In the genomic region with DNA sequence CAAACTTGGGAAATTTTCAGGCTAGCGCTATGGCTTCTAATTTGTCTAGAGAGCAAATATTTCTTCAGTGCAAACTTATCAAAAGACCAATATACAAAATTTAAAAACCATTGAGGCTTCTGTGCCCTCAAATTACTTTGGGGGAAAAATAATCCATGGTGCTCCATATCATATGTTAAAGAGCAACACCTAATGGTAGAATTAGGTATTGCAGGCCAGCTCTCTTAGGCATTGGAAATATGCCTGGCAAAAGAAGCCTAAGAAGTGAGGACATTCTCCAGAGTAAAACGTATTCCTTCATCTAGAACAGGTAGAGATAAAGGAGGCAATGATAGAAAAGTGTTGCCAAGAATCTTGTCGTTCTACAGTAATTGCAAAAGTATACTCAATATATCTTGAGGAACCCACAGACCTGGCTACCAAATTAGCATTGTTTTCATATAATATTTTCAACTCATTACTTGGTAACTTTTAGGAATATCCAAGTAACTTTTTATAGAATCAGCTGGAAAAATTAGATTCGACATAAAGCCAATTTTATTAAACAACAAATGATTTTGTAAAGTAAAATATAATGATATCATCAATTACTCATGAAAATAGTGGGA, we compare ENCODE assay signal across 8 cellular contexts.
DNase-seq lines count a peak whose midpoint lies in the region; TF ChIP-seq lines count a peak whose summit lies in the region.

No MANE protein-coding gene starts in this region.

- peak; percentile 61 for TF ChIP-seq CTCF in AG09309 (IDR thresholded peaks at IDR 0.05; ENCODE audit: control insufficient read depth, insufficient read depth, low read depth, low read length, missing control alignments)
- TF ChIP-seq CTCF in GM13977 (IDR thresholded peaks at IDR 0.05; ENCODE audit: extremely low read depth, insufficient read depth, missing control alignments): peak; percentile 68

- DNase-seq in AG09309 (ENCODE audit: low read depth): no peak
- peak; percentile 27 for DNase-seq in GM13977 (ENCODE audit: low spot score)
- peak; percentile 72 for DNase-seq in SK-MEL-5 (ENCODE audit: low read depth, low spot score)
- peak; percentile 31 for DNase-seq in iris pigment epithelial cell (ENCODE audit: low read depth)
- no peak for DNase-seq in activated CD4-positive, CD25-positive, alpha-beta regulatory T cell (lab: John Stamatoyannopoulos, UW)
- DNase-seq in activated T-cell treated with anti-CD3 and anti-CD28 coated beads for 4 hours: no peak
- DNase-seq in substantia nigra (lab: John Stamatoyannopoulos, UW): no peak
- DNase-seq in retina: no peak

- no peak overlapping the region for H3K27ac ChIP-seq in substantia nigra (ENCODE audit: low read depth, low read length, poor library complexity, severe bottlenecking)

- in situ Hi-C loops in GM13977 (cut with MboI; ENCODE audit: low pct_unique_long_range_greater_than_20kb, low sequenced_read_pairs, unreplicated experiment) (loop anchor here (25.0 kb wide), 1 partner anchor 385 kb away; no protein-coding TSS in a partner anchor), SK-MEL-5 (cut with HindIII; ENCODE audit: low pct_unique_long_range_greater_than_20kb, low sequenced_read_pairs) (no loop called here)

- no peak overlapping the region for H3K4me3 ChIP-seq in AG09309 (ENCODE audit: control insufficient read depth, low read depth, low read length)

Comparison
In these comparisons a context has a peak if more than half of its experiments do, and no peak if none do; other contexts are left out.
1. DNase-seq: peak in GM13977 (single experiment), SK-MEL-5 (single experiment) and iris pigment epithelial cell (single experiment); none in AG09309 (single experiment), activated CD4-positive, CD25-positive, alpha-beta regulatory T cell (0 of 4), activated T-cell treated with anti-CD3 and anti-CD28 coated beads for 4 hours (single experiment), substantia nigra (0 of 49) and retina (single experiment).